1 cellular context compared by ENCODE assay signal in genomic region chr3:55897573-55898224, GRCh38.
TF ChIP-seq lines count a peak whose summit lies in the region.

No MANE protein-coding gene starts in this region.

TF ChIP-seq in GM23338, 12 proteins besides CTCF, POLR2A, EP300 and RAD21 (continued from another document):
- TF ChIP-seq, protein P1, sequence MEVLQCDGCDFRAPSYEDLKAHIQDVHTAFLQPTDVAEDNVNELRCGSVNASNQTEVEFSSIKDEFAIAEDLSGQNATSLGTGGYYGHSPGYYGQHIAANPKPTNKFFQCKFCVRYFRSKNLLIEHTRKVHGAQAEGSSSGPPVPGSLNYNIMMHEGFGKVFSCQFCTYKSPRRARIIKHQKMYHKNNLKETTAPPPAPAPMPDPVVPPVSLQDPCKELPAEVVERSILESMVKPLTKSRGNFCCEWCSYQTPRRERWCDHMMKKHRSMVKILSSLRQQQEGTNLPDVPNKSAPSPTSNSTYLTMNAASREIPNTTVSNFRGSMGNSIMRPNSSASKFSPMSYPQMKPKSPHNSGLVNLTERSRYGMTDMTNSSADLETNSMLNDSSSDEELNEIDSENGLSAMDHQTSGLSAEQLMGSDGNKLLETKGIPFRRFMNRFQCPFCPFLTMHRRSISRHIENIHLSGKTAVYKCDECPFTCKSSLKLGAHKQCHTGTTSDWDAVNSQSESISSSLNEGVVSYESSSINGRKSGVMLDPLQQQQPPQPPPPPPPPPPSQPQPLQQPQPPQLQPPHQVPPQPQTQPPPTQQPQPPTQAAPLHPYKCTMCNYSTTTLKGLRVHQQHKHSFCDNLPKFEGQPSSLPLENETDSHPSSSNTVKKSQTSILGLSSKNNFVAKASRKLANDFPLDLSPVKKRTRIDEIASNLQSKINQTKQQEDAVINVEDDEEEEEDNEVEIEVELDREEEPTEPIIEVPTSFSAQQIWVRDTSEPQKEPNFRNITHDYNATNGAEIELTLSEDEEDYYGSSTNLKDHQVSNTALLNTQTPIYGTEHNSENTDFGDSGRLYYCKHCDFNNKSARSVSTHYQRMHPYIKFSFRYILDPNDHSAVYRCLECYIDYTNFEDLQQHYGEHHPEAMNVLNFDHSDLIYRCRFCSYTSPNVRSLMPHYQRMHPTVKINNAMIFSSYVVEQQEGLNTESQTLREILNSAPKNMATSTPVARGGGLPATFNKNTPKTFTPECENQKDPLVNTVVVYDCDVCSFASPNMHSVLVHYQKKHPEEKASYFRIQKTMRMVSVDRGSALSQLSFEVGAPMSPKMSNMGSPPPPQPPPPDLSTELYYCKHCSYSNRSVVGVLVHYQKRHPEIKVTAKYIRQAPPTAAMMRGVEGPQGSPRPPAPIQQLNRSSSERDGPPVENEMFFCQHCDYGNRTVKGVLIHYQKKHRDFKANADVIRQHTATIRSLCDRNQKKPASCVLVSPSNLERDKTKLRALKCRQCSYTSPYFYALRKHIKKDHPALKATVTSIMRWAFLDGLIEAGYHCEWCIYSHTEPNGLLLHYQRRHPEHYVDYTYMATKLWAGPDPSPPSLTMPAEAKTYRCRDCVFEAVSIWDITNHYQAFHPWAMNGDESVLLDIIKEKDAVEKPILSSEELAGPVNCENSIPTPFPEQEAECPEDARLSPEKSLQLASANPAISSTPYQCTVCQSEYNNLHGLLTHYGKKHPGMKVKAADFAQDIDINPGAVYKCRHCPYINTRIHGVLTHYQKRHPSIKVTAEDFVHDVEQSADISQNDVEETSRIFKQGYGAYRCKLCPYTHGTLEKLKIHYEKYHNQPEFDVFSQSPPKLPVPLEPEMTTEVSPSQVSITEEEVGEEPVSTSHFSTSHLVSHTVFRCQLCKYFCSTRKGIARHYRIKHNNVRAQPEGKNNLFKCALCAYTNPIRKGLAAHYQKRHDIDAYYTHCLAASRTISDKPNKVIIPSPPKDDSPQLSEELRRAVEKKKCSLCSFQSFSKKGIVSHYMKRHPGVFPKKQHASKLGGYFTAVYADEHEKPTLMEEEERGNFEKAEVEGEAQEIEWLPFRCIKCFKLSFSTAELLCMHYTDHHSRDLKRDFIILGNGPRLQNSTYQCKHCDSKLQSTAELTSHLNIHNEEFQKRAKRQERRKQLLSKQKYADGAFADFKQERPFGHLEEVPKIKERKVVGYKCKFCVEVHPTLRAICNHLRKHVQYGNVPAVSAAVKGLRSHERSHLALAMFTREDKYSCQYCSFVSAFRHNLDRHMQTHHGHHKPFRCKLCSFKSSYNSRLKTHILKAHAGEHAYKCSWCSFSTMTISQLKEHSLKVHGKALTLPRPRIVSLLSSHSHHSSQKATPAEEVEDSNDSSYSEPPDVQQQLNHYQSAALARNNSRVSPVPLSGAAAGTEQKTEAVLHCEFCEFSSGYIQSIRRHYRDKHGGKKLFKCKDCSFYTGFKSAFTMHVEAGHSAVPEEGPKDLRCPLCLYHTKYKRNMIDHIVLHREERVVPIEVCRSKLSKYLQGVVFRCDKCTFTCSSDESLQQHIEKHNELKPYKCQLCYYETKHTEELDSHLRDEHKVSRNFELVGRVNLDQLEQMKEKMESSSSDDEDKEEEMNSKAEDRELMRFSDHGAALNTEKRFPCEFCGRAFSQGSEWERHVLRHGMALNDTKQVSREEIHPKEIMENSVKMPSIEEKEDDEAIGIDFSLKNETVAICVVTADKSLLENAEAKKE (CRISPR knock-in tag; IDR thresholded peaks at IDR 0.05), result no peak
